In the genomic region with DNA sequence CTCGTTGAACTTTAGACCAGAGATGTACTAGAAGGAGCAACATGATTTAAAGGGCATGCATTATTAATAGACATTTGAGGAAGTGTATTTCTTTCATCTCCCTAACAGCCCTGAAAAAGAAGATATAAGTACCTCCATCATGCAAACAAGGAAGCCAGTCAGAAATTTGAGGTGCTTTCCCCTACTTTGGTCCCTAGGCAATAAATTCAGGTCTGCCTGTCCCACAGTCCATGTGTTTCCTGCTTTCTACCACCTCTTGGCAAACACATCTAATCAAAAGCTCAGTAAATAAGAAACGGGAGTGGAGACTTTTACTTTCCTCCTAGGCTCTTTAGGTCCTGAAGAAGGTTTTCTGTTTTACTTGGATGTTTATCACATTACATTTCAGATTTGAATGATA, we compare ENCODE assay signal across 26 cellular contexts. TPM values are rescaled to one million over a fixed set of nuclear protein-coding genes. Genes with fewer than 3 reads are reported as not detected.
DNase-seq lines count a peak whose midpoint lies in the region; ATAC-seq, FAIRE-seq and TF ChIP-seq lines count a peak whose summit lies in the region.
"Had no signal": no experiment of that assay in that cellular context is flagged by ENCODE, and none has a peak within 500 bp of the region (broad histone marks: within the 10 kb centered on the region; RNA-seq: fewer than 3 reads in every experiment).

No MANE protein-coding gene starts in this region.

- no peak for ATAC-seq in HG02759 (IDR thresholded peaks at IDR 0.05; ENCODE audit: unreplicated experiment)
- ATAC-seq: activated CD4-positive, CD25-positive, alpha-beta regulatory T cell treated with anti-CD3 and anti-CD28 coated beads, Interleukin-2, amount 50 U/mL, for 24 hours; sciatic nerve had no signal

- H3K9me3 ChIP-seq in prostate gland, result no peaks in the 10 kb centered on the region
- H3K9me3 ChIP-seq: neutrophil had no signal

- peak overlapping the region; percentile 77 for H3K27ac Mint-ChIP-seq in glutamatergic neuron (ENCODE audit: unreplicated experiment)
- H3K27ac Mint-ChIP-seq: activated naive CD4-positive, alpha-beta T cell treated with anti-CD3 and anti-CD28 coated beads, Interleukin-2, amount 10 ng/mL, durations not matched to agents 7 days and 5 days; progenitor cell of endocrine pancreas had no signal

- no peaks in the 10 kb centered on the region for H3K27me3 Mint-ChIP-seq in glutamatergic neuron (ENCODE audit: unreplicated experiment)
- H3K27me3 Mint-ChIP-seq: progenitor cell of endocrine pancreas had no signal

- 11% methylated on average over 2 of the region's 2 CpGs for WGBS in prostate gland

- peaks cover 16% of the 10 kb centered on the region for H3K4me1 ChIP-seq in prostate gland (replicated peaks)

- no peak overlapping the region for H3K4me3 Mint-ChIP-seq in glutamatergic neuron (ENCODE audit: unreplicated experiment)
- H3K4me3 Mint-ChIP-seq: activated naive CD4-positive, alpha-beta T cell treated with anti-CD3 and anti-CD28 coated beads, Interleukin-2, amount 10 ng/mL, durations not matched to agents 7 days and 5 days had no signal

- no peaks in the 10 kb centered on the region for H3K36me3 ChIP-seq in prostate gland
- H3K36me3 ChIP-seq: neutrophil had no signal

- no peaks in the 10 kb centered on the region for H3K27me3 ChIP-seq in prostate gland (replicated peaks; ENCODE audit: insufficient read depth)

- peaks cover 37% of the 10 kb centered on the region for H3K4me1 Mint-ChIP-seq in glutamatergic neuron (ENCODE audit: low read depth, unreplicated experiment)

- H3K9me3 Mint-ChIP-seq in glutamatergic neuron (ENCODE audit: unreplicated experiment), result no peaks in the 10 kb centered on the region

- FAIRE-seq in G401.6 (lab: Jason Lieb, UNC), result peak; percentile 17
- no peak for FAIRE-seq in D721Med (lab: Jason Lieb, UNC)
- FAIRE-seq: endothelial cell of umbilical vein, TTC549, urothelium cell line had no signal

- DNase-seq in NOMO-1 (lab: John Stamatoyannopoulos, UW; ENCODE audit: unreplicated experiment in 2 of 2), result peak; percentile 48 to 90
- DNase-seq in glutamatergic neuron, result no peak
- peak; percentile 26 for DNase-seq in prostate gland (ENCODE audit: low spot score)
- no peak for DNase-seq in D721Med (ENCODE audit: insufficient read length, low spot score)
- no peak for DNase-seq in NCI-H1105 (lab: John Stamatoyannopoulos, UW)
- DNase-seq: activated CD4-positive, alpha-beta T cell treated with anti-CD3 and anti-CD28 coated beads, Interleukin-2, amount 50 U/mL, for 48 hours; activated naive CD4-positive, alpha-beta T cell treated with anti-CD3 and anti-CD28 coated beads, Interleukin-2, amount 10 ng/mL, durations not matched to agents 7 days and 5 days; amniotic stem cell; GF-D8; islet precursor cell; NCI-H1694; NCI-H524; NK-92 treated with Interleukin-12 subunit alpha and Interleukin-12 subunit beta, amount 100 ng/mL, for 24 hours; RPMI8226; stimulated activated naive CD4-positive, alpha-beta T cell had no signal

- no peak for TF ChIP-seq POLR2A in prostate gland (IDR thresholded peaks at IDR 0.05)

- no peak overlapping the region for H3K4me3 ChIP-seq in prostate gland

- no peaks in the 10 kb centered on the region for H3K36me3 Mint-ChIP-seq in glutamatergic neuron (ENCODE audit: unreplicated experiment)
- H3K36me3 Mint-ChIP-seq: activated naive CD4-positive, alpha-beta T cell treated with anti-CD3 and anti-CD28 coated beads, Interleukin-2, amount 10 ng/mL, durations not matched to agents 7 days and 5 days had no signal

- no peak overlapping the region for H3K27ac ChIP-seq in prostate gland
- H3K27ac ChIP-seq: HL-60, neutrophil had no signal

- TF ChIP-seq CTCF in glutamatergic neuron (IDR thresholded peaks at IDR 0.05; ENCODE audit: partially characterized antibody, unreplicated experiment) (no peak), prostate gland (IDR thresholded peaks at IDR 0.05) (no peak), D721Med (IDR thresholded peaks at IDR 0.05; ENCODE audit: insufficient read depth, missing control alignments) (no peak)

- intact Hi-C loops in prostate gland (cut with DNase I), result loop anchor here (5.0 kb wide), 1 partner anchor 543 kb away; no protein-coding TSS in a partner anchor

RNA-seq across cellular contexts. Expression of a gene that starts 5.2 kb away (rescaled TPM):
- 91.3 TPM for total RNA-seq in glutamatergic neuron (ENCODE audit: unreplicated experiment)
- 100 to 1,000 TPM in 1 of 2 donors, 10 to 100 TPM in 1; 66.4 to 147 TPM for total RNA-seq in prostate gland
- total RNA-seq: T-helper 1 cell treated with Interleukin-12 subunit alpha and Interleukin-12 subunit beta and Interleukin-4 antibody, amounts not matched to agents 30 ng/mL and 1 ng/mL, for 36 hours had no signal

Comparison
In these comparisons a context has a peak if more than half of its experiments do, and no peak if none do; other contexts are left out.
1. DNase-seq: peak in NOMO-1 (2 of 2) and prostate gland (single experiment); none in glutamatergic neuron (single experiment), D721Med (single experiment) and NCI-H1105 (single experiment).